Comparison of ENCODE assay signal across 10 cellular contexts in the genomic region with DNA sequence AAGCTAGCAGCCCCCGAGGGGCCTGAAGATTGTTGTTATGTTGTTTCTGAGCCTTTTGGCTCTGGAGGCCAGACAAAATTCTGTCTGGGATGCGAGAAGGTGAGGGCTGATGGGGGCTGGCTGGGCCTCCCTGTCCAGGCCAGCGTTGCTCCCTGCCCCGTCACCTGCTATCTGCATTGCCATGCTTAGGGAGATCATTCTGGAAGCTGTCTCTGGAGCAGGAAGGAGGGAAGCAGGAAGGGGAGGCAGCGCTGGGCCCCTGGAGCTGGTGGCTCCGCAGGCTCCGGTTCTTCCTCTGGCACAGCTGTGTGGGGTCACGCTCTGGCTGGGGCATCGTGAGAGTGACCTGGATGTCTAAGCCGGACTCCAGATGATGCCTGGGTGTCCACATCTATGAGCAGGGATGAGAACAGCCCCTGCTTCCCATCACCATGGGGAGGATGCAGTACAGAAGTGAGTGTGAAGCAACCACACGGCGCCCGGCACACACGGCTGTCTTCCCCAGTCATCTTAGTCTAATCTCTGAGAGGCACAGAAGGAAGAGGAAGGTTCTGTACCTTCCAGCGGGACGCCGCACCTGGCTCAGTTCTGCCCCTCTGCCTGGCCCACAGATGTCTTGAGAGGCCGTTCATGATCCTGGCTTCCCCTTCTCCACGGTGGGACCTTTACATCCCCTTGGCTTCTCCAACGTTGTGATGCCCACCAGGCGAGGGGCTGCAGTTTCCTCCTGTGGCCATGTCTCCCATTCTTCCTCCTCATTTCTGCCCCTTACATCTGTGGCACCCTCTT. TPM values are rescaled to one million over a fixed set of nuclear protein-coding genes. Genes with fewer than 3 reads are reported as not detected.
"Had no signal": no experiment of that assay in that cellular context is flagged by ENCODE, and none has a peak within 500 bp of the region (broad histone marks: within the 10 kb centered on the region; RNA-seq: fewer than 3 reads in every experiment).

No MANE protein-coding gene starts in this region.

- ATAC-seq: HCT116, K562 had no signal

- H3K9me3 ChIP-seq: HAP-1 had no signal

- DNase-seq: GOT3, H7, HFFc6, IMR-90, KG1 had no signal

- H3K4me1 ChIP-seq: HAP-1 had no signal

- H3K27ac Mint-ChIP-seq: HFFc6 had no signal

- FAIRE-seq: HTR-8/SVneo, K562 had no signal

- H3K4me3 Mint-ChIP-seq: HFFc6 had no signal

- H3K4me3 ChIP-seq: HAP-1, K562 had no signal

- H3K36me3 ChIP-seq: HAP-1 had no signal

RNA-seq across cellular contexts. Expression of a gene that starts 11.9 kb away (rescaled TPM):
- total RNA-seq: H7, HFFc6, HT-29, IMR-90, K562 had no signal
- polyA plus RNA-seq: IMR-90, K562 had no signal
